In genomic region chr10:75974080-75974479, GRCh38 we compare ENCODE assay signal across 17 cellular contexts.
"Had no signal": no experiment of that assay in that cellular context is flagged by ENCODE, and none has a peak within 500 bp of the region (broad histone marks: within the 10 kb centered on the region; RNA-seq: fewer than 3 reads in every experiment).

No MANE protein-coding gene starts in this region.

- H3K9ac ChIP-seq: neural progenitor cell had no signal

- H3K4me2 ChIP-seq: neural progenitor cell had no signal

- H3K36me3 ChIP-seq: esophagus squamous epithelium, neural progenitor cell, ovary, right atrium auricular region, sigmoid colon had no signal

- H3K27ac ChIP-seq: neural progenitor cell, ovary, sigmoid colon, skin epidermis had no signal

- DNase-seq: effector memory CD8-positive, alpha-beta T cell; esophagus squamous epithelium; foreskin fibroblast; kidney glomerular epithelial cell; midbrain; nucleus accumbens; ovary; sigmoid colon; stimulated activated CD4-positive, alpha-beta T cell treated with anti-CD3 and anti-CD28 coated beads, Interleukin-2, amount 100 ng/mL, for 24 hours; stimulated activated naive CD4-positive, alpha-beta T cell treated with Interleukin-2 at 50 U/mL for 16 hours; trophoblast cell had no signal

- H3K4me3 Mint-ChIP-seq: effector memory CD8-positive, alpha-beta T cell; memory B cell; natural killer cell treated with Interleukin-12 subunit alpha and Interleukin-12 subunit beta and Interleukin-15 and Interleukin-18, amount 100 ng/mL, for 72 hours; neural progenitor cell had no signal

- H2AFZ ChIP-seq: neural progenitor cell had no signal

- H3K4me1 ChIP-seq: neural progenitor cell had no signal

- H3K4me3 ChIP-seq: esophagus squamous epithelium, neural progenitor cell, ovary, right atrium auricular region, sigmoid colon, skin epidermis had no signal

- ATAC-seq: effector memory CD8-positive, alpha-beta T cell; left lobe of liver; natural killer cell treated with Interleukin-12 subunit alpha and Interleukin-12 subunit beta and Interleukin-15 and Interleukin-18, amount 100 ng/mL, for 72 hours had no signal

- H3K9me3 ChIP-seq: esophagus squamous epithelium, ovary, right atrium auricular region, sigmoid colon had no signal

- H3K36me3 Mint-ChIP-seq: memory B cell; natural killer cell treated with Interleukin-12 subunit alpha and Interleukin-12 subunit beta and Interleukin-15 and Interleukin-18, amount 100 ng/mL, for 72 hours; neural progenitor cell had no signal

- H3K27me3 ChIP-seq: esophagus squamous epithelium, neural progenitor cell, ovary, right atrium auricular region, sigmoid colon had no signal

- H3K4me1 Mint-ChIP-seq: memory B cell had no signal

- H3K27ac Mint-ChIP-seq: effector memory CD8-positive, alpha-beta T cell; memory B cell; natural killer cell treated with Interleukin-12 subunit alpha and Interleukin-12 subunit beta and Interleukin-15 and Interleukin-18, amount 100 ng/mL, for 72 hours; neural progenitor cell had no signal

- H3K27me3 Mint-ChIP-seq: effector memory CD8-positive, alpha-beta T cell had no signal

- H3K9me3 Mint-ChIP-seq: memory B cell; natural killer cell treated with Interleukin-12 subunit alpha and Interleukin-12 subunit beta and Interleukin-15 and Interleukin-18, amount 100 ng/mL, for 72 hours; neural progenitor cell had no signal
